In the genomic region with DNA sequence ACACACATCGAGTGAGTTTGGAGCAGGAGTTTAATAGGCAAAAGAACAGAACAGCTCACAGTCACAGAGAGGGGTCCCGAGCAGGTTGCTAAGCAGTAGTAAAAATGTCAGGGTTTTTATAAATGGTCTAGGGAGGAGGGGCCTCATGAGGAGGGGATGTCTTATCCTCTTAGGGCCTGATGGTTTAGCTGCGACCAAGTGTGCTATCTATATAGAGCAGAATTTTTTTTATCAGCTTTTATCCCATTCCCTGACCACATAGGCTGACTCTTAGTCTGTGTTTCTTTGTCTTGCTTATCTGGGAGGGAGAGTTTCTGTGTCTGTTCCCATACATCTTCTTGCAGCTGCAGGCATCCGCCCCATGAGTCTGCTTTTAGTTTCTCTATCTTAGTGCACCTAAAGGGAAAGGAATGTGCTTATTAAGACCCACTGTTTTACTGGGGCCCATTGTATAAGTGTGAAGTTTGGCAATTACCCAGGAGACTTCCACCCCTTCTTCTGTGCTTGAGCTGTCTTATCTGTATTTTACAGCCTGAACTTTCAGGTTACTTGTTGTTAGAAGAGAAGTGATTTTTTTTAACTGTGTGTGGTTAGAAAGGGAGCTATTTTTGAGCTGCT, we compare ENCODE assay signal across 7 cellular contexts. TPM values are rescaled to one million over a fixed set of nuclear protein-coding genes. Genes with fewer than 3 reads are reported as not detected.
A peak's percentile ranks its signal among the peaks of the same experiment; 100 is the strongest.
DNase-seq lines count a peak whose midpoint lies in the region; ATAC-seq and TF ChIP-seq lines count a peak whose summit lies in the region.

No MANE protein-coding gene starts in this region.

- peaks cover 23% of the 10 kb centered on the region for H3K4me1 Mint-ChIP-seq in osteocyte (ENCODE audit: unreplicated experiment)
- H3K4me1 Mint-ChIP-seq in T-helper 2 cell treated with Interferon-gamma antibody and Interleukin-4, amounts not matched to agents 5 μg/mL and 100 μg/mL, for 36 hours (ENCODE audit: low read depth) = peaks cover 28% of the 10 kb centered on the region

- H3K27me3 Mint-ChIP-seq in osteocyte (ENCODE audit: unreplicated experiment) = no peaks in the 10 kb centered on the region
- no peaks in the 10 kb centered on the region for H3K27me3 Mint-ChIP-seq in T-helper 2 cell treated with Interferon-gamma antibody and Interleukin-4, amounts not matched to agents 5 μg/mL and 100 μg/mL, for 36 hours (ENCODE audit: low read depth)

- TF ChIP-seq CTCF in epithelial cell of proximal tubule (conservative IDR thresholded peaks at IDR 0.05; ENCODE audit: low read depth, low read length) = no peak
- TF ChIP-seq CTCF in osteocyte (IDR thresholded peaks at IDR 0.05) = no peak

- H3K4me3 ChIP-seq in epithelial cell of proximal tubule (ENCODE audit: low read depth, low read length) = peak overlapping the region; percentile 16

- peaks cover 15% of the 10 kb centered on the region for H3K36me3 Mint-ChIP-seq in osteocyte (ENCODE audit: unreplicated experiment)
- H3K36me3 Mint-ChIP-seq in T-helper 2 cell treated with Interferon-gamma antibody and Interleukin-4, amounts not matched to agents 5 μg/mL and 100 μg/mL, for 36 hours (ENCODE audit: low read depth) = peaks cover 20% of the 10 kb centered on the region

- no peaks in the 10 kb centered on the region for H3K9me3 Mint-ChIP-seq in osteocyte (ENCODE audit: unreplicated experiment)
- no peaks in the 10 kb centered on the region for H3K9me3 Mint-ChIP-seq in T-helper 2 cell treated with Interferon-gamma antibody and Interleukin-4, amounts not matched to agents 5 μg/mL and 100 μg/mL, for 36 hours

- ATAC-seq in GM19463 (IDR thresholded peaks at IDR 0.05; ENCODE audit: unreplicated experiment) = peak; percentile 55

- no peak overlapping the region for H3K4me3 Mint-ChIP-seq in osteocyte (ENCODE audit: unreplicated experiment)
- no peak overlapping the region for H3K4me3 Mint-ChIP-seq in T-helper 2 cell treated with Interferon-gamma antibody and Interleukin-4, amounts not matched to agents 5 μg/mL and 100 μg/mL, for 36 hours

- peak overlapping the region; percentile 58 for H3K27ac Mint-ChIP-seq in osteocyte (ENCODE audit: unreplicated experiment)
- no peak overlapping the region for H3K27ac Mint-ChIP-seq in T-helper 2 cell treated with Interferon-gamma antibody and Interleukin-4, amounts not matched to agents 5 μg/mL and 100 μg/mL, for 36 hours

- peak; percentile 97 for DNase-seq in NCI-H226
- DNase-seq in epithelial cell of proximal tubule (ENCODE audit: low read depth) = no peak
- DNase-seq in osteocyte (ENCODE audit: extremely low spot score, unreplicated experiment) = no peak
- DNase-seq in NCI-H1417 treated with DMSO at 0.1 percent for 48 hours (lab: John Stamatoyannopoulos, UW) = no peak
- DNase-seq in HuH-7.5 (ENCODE audit: low spot score) = no peak
- no peak for DNase-seq in T-helper 2 cell treated with Interferon-gamma antibody and Interleukin-4, amounts not matched to agents 5 μg/mL and 100 μg/mL, for 36 hours (ENCODE audit: low spot score)

RNA-seq across cellular contexts. Expression of a gene that starts 30.4 kb away (rescaled TPM):
- total RNA-seq in epithelial cell of proximal tubule (8.7 and 9.8 TPM in 2 replicates), osteocyte (14.1 and 16.1 TPM in 2 replicates)

RNA-seq across cellular contexts. Expression of a gene that starts 57.1 kb away (rescaled TPM):
- 51.4 and 61.2 TPM in 2 replicates for total RNA-seq in epithelial cell of proximal tubule
- total RNA-seq in osteocyte = 76.6 and 81.5 TPM in 2 replicates
